In the genomic region with DNA sequence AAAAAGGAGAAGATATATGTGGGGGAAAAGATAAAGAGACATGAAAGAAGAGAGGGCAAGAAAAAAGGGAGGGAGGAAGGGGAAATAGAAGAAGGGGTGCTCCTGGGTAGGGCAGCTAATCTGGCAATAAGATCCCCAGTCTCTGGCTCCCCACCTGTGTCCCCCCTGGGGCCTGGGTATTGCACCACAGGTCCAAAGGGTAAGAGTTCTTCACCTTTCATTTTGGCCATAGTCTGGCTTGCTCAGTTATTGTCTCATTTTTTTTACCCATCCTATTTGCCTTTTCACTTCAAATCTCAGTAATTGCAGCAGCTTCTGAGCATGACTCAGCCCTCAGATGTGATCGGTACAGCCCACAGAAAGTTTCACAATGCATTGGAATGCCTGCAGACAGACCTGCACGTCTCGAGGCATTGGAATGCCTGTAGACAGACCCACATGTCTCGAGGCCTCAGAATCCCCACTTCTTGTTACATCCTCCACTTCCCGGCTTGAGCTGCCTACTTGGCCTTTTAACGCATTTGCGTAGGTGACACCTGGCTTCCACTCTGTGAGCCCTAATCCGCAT, we compare ENCODE assay signal across 8 cellular contexts.
DNase-seq lines count a peak whose midpoint lies in the region; ATAC-seq and TF ChIP-seq lines count a peak whose summit lies in the region.

No MANE protein-coding gene starts in this region.

- peaks cover 12% of the 10 kb centered on the region for H3K4me1 Mint-ChIP-seq in activated CD4-positive, alpha-beta T cell treated with anti-CD3 and anti-CD28 coated beads, Interleukin-2, amount 10 ng/mL, durations not matched to agents 7 days and 5 days
- H3K4me1 Mint-ChIP-seq in stimulated activated effector memory CD8-positive, alpha-beta T cell treated with anti-CD3 and anti-CD28 coated beads, Interleukin-12 subunit alpha, Interleukin-12 subunit beta, amount 100 ng/mL, for 72 hours: peaks cover 25% of the 10 kb centered on the region

- POLR2A ChIA-PET in activated CD4-positive, alpha-beta T cell treated with anti-CD3 and anti-CD28 coated beads, Interleukin-2, amount 10 ng/mL, durations not matched to agents 7 days and 5 days (lab: Charles Lee): no interaction called here

- H3K27ac Mint-ChIP-seq in activated CD4-positive, alpha-beta T cell treated with anti-CD3 and anti-CD28 coated beads, Interleukin-2, amount 10 ng/mL, durations not matched to agents 7 days and 5 days: no peak overlapping the region
- H3K27ac Mint-ChIP-seq in stimulated activated effector memory CD8-positive, alpha-beta T cell treated with anti-CD3 and anti-CD28 coated beads, Interleukin-12 subunit alpha, Interleukin-12 subunit beta, amount 100 ng/mL, for 72 hours: peak overlapping the region; percentile 9

- ATAC-seq in SK-N-SH treated with all-trans-retinoic acid at 6 μM for 48 hours: peak; percentile 95
- ATAC-seq in stimulated activated effector memory CD8-positive, alpha-beta T cell treated with anti-CD3 and anti-CD28 coated beads, Interleukin-12 subunit alpha, Interleukin-12 subunit beta, amount 100 ng/mL, for 72 hours: peak; percentile 79
- no peak for ATAC-seq in GM18502 (IDR thresholded peaks at IDR 0.05; ENCODE audit: poor library complexity, unreplicated experiment)
- no peak for ATAC-seq in HG02759 (IDR thresholded peaks at IDR 0.05; ENCODE audit: unreplicated experiment)

- H3K36me3 Mint-ChIP-seq in activated CD4-positive, alpha-beta T cell treated with anti-CD3 and anti-CD28 coated beads, Interleukin-2, amount 10 ng/mL, durations not matched to agents 7 days and 5 days (ENCODE audit: low read depth): no peaks in the 10 kb centered on the region
- no peaks in the 10 kb centered on the region for H3K36me3 Mint-ChIP-seq in stimulated activated effector memory CD8-positive, alpha-beta T cell treated with anti-CD3 and anti-CD28 coated beads, Interleukin-12 subunit alpha, Interleukin-12 subunit beta, amount 100 ng/mL, for 72 hours

- no peaks in the 10 kb centered on the region for H3K9me3 Mint-ChIP-seq in activated CD4-positive, alpha-beta T cell treated with anti-CD3 and anti-CD28 coated beads, Interleukin-2, amount 10 ng/mL, durations not matched to agents 7 days and 5 days
- no peaks in the 10 kb centered on the region for H3K9me3 Mint-ChIP-seq in stimulated activated effector memory CD8-positive, alpha-beta T cell treated with anti-CD3 and anti-CD28 coated beads, Interleukin-12 subunit alpha, Interleukin-12 subunit beta, amount 100 ng/mL, for 72 hours

- H3K4me3 Mint-ChIP-seq in activated CD4-positive, alpha-beta T cell treated with anti-CD3 and anti-CD28 coated beads, Interleukin-2, amount 10 ng/mL, durations not matched to agents 7 days and 5 days: no peak overlapping the region
- H3K4me3 Mint-ChIP-seq in stimulated activated effector memory CD8-positive, alpha-beta T cell treated with anti-CD3 and anti-CD28 coated beads, Interleukin-12 subunit alpha, Interleukin-12 subunit beta, amount 100 ng/mL, for 72 hours: no peak overlapping the region

- peak; percentile 33 to 45 for DNase-seq in activated CD4-positive, alpha-beta T cell treated with anti-CD3 and anti-CD28 coated beads, Interleukin-2, amount 50 U/mL, for 48 hours
- DNase-seq in activated CD4-positive, alpha-beta T cell treated with anti-CD3 and anti-CD28 coated beads, Interleukin-2, amount 10 ng/mL, durations not matched to agents 7 days and 5 days: no peak
- DNase-seq in glomerular visceral epithelial cell (ENCODE audit: extremely low spot score): peak; percentile 93
- DNase-seq in stimulated activated effector memory CD8-positive, alpha-beta T cell treated with anti-CD3 and anti-CD28 coated beads, Interleukin-12 subunit alpha, Interleukin-12 subunit beta, amount 100 ng/mL, for 72 hours (ENCODE audit: low spot score in 2 of 2): peak in 1 of 2 donors; percentile 51
- no peak for DNase-seq in NCI-H774 (lab: John Stamatoyannopoulos, UW)

- CTCF ChIA-PET in activated CD4-positive, alpha-beta T cell treated with anti-CD3 and anti-CD28 coated beads, Interleukin-2, amount 10 ng/mL, durations not matched to agents 7 days and 5 days (lab: Charles Lee): no interaction called here

- peaks cover 11% of the 10 kb centered on the region for H3K27me3 Mint-ChIP-seq in activated CD4-positive, alpha-beta T cell treated with anti-CD3 and anti-CD28 coated beads, Interleukin-2, amount 10 ng/mL, durations not matched to agents 7 days and 5 days

TF ChIP-seq in SK-N-SH treated with all-trans-retinoic acid at 6 μM for 48 hours, 23 proteins besides CTCF, POLR2A, EP300 and RAD21:
- no peak for TF ChIP-seq RARB (CRISPR knock-in tag; IDR thresholded peaks at IDR 0.05)
- TF ChIP-seq ISL1 (CRISPR knock-in tag; IDR thresholded peaks at IDR 0.05): peak; percentile 48; the same call in 1 of the 2 replicates

Comparison
In these comparisons a context has a peak if more than half of its experiments do, and no peak if none do; other contexts are left out.
1. DNase-seq: peak in activated CD4-positive, alpha-beta T cell treated with anti-CD3 and anti-CD28 coated beads, Interleukin-2, amount 50 U/mL, for 48 hours (2 of 2) and glomerular visceral epithelial cell (single experiment); none in activated CD4-positive, alpha-beta T cell treated with anti-CD3 and anti-CD28 coated beads, Interleukin-2, amount 10 ng/mL, durations not matched to agents 7 days and 5 days (single experiment) and NCI-H774 (single experiment).
2. ATAC-seq: peak in SK-N-SH treated with all-trans-retinoic acid at 6 μM for 48 hours (single experiment) and stimulated activated effector memory CD8-positive, alpha-beta T cell treated with anti-CD3 and anti-CD28 coated beads, Interleukin-12 subunit alpha, Interleukin-12 subunit beta, amount 100 ng/mL, for 72 hours (single experiment); none in GM18502 (single experiment) and HG02759 (single experiment).